ENCODE assay signal across 1 cellular context in genomic region chr14:81315344-81315743, GRCh38.
TF ChIP-seq lines count a peak whose summit lies in the region.

No MANE protein-coding gene starts in this region.

TF ChIP-seq in H1, 55 proteins besides CTCF, POLR2A, EP300 and RAD21 (continued from another document):
- no peak for TF ChIP-seq CHD7 (IDR thresholded peaks at IDR 0.05; ENCODE audit: insufficient replicate concordance, low read length)
- TF ChIP-seq SP2 (IDR thresholded peaks at IDR 0.05; ENCODE audit: low read length) = no peak
- TF ChIP-seq MAFK (IDR thresholded peaks at IDR 0.05; ENCODE audit: low read depth, low read length) = no peak
- no peak for TF ChIP-seq ATF3 (IDR thresholded peaks at IDR 0.05; ENCODE audit: insufficient read depth, low read depth, low read length)
- no peak for TF ChIP-seq BACH1 (IDR thresholded peaks at IDR 0.05; ENCODE audit: low read length)
- no peak for TF ChIP-seq TAF7 (optimal IDR thresholded peaks at IDR 0.05; ENCODE audit: borderline replicate concordance, low read depth, low read length)
- no peak for TF ChIP-seq CHD1 (IDR thresholded peaks at IDR 0.05; ENCODE audit: low read depth, low read length)
- TF ChIP-seq BRCA1 (IDR thresholded peaks at IDR 0.05; ENCODE audit: low read depth, low read length) = no peak
- TF ChIP-seq SP1 (IDR thresholded peaks at IDR 0.05; ENCODE audit: low read depth, low read length) = peak; percentile 82
- peak; percentile 52; the same call in 1 of the 2 replicates for TF ChIP-seq YY1 (IDR thresholded peaks at IDR 0.05; ENCODE audit: low read depth, low read length)
- TF ChIP-seq NANOG (IDR thresholded peaks at IDR 0.05; ENCODE audit: insufficient read depth, low read depth, low read length, poor library complexity, severe bottlenecking) = no peak
- TF ChIP-seq RBBP5 (IDR thresholded peaks at IDR 0.05; ENCODE audit: borderline replicate concordance, low read depth, low read length) = no peak
- TF ChIP-seq USF2 (IDR thresholded peaks at IDR 0.05; ENCODE audit: low read length) = no peak
- 0 out of 4 replicates have a peak, but pooled peaks of 1 of the 2 experiments have one; percentile 47 for TF ChIP-seq SIN3A (conservative IDR thresholded peaks at IDR 0.05 in 1 of 2, IDR thresholded peaks at IDR 0.05 in 1 of 2; ENCODE audit: low read depth in 1 of 2, low read length in 2 of 2)
- no peak for TF ChIP-seq SIX5 (IDR thresholded peaks at IDR 0.05; ENCODE audit: low read depth, low read length)
- no peak for TF ChIP-seq SP4 (IDR thresholded peaks at IDR 0.05; ENCODE audit: low read length)
- peak; percentile 62; the same call in 1 of the 2 replicates for TF ChIP-seq CREB1 (IDR thresholded peaks at IDR 0.05)
- no peak for TF ChIP-seq KDM1A (IDR thresholded peaks at IDR 0.05; ENCODE audit: borderline replicate concordance, low read length)
- TF ChIP-seq SUZ12 (IDR thresholded peaks at IDR 0.05; ENCODE audit: low read length) = no peak
- TF ChIP-seq RXRA (IDR thresholded peaks at IDR 0.05; ENCODE audit: insufficient read depth, low read depth, low read length) = no peak
- no peak for TF ChIP-seq SRF (IDR thresholded peaks at IDR 0.05; ENCODE audit: low read depth, low read length)
